1 cellular context compared by ENCODE assay signal in the genomic region with DNA sequence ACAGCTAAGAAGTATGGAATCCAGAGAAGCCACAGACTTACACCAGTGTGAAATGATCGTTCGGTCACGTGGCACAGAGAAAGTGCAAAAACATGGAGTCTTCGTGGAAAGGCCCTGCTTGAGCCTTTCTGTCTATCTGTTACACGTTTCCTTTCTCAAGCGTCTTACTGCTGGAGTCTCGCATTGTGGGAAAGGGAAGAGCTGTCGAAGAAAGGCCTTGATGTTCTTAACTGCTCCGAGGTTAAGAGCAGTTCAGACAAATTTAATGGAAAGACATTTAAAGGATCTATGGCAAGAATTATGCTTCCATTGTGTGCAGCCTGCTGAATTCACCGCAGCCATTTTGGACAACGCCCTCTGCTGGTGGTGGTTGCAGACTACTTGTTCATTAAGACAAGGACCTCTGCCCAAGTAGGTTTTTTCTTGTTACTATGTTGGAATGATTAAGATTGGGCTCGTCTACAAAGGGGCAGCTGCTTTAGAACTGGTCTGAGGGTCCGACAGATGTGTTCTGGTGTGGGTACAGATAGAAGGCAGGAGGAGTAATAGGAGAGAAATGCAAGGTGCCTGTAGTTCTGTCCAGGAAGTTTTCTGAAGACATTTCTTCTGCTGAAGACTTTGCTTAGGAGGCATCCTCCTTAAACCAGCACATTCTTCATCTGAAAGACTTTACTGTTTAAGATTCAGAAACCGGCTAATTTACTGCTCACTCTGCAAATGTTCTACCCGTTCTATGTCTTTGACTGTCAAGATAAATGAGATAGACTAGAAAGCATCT.
TF ChIP-seq lines count a peak whose summit lies in the region.

No MANE protein-coding gene starts in this region.

TF ChIP-seq in K562, 482 proteins besides CTCF, POLR2A, EP300 and RAD21 (continues in another document):
- TF ChIP-seq YY1 (IDR thresholded peaks at IDR 0.05; ENCODE audit: borderline replicate concordance in 1 of 3, control insufficient read depth in 1 of 3, extremely low read depth in 1 of 3, insufficient read depth in 3 of 3, insufficient read length in 1 of 3, insufficient replicate concordance in 2 of 3, low read depth in 1 of 3, low read length in 2 of 3) (peak; percentile 70 to 96 (median 90)), TFE3 (CRISPR knock-in tag; IDR thresholded peaks at IDR 0.05) (peak; percentile 33; the same call in 1 of the 2 replicates), EGR1 (conservative IDR thresholded peaks at IDR 0.05) (no peak), TFAP4 (CRISPR knock-in tag; IDR thresholded peaks at IDR 0.05; ENCODE audit: borderline replicate concordance) (no peak), NR3C1 (CRISPR knock-in tag; IDR thresholded peaks at IDR 0.05) (no peak), USF1 (CRISPR knock-in tag; IDR thresholded peaks at IDR 0.05) (peak; percentile 48; the same call in 1 of the 2 replicates), TAF1 (IDR thresholded peaks at IDR 0.05; ENCODE audit: control insufficient read depth, extremely low read depth, insufficient read depth, low read length, severe bottlenecking) (no peak), ZNF354B (CRISPR knock-in tag; IDR thresholded peaks at IDR 0.05) (no peak), XRCC5 (IDR thresholded peaks at IDR 0.05; ENCODE audit: low read depth, low read length) (0 out of 2 replicates have a peak, but pooled peaks have one; percentile 32), ZNF655 (CRISPR knock-in tag; IDR thresholded peaks at IDR 0.05) (no peak), SOX6 (IDR thresholded peaks at IDR 0.05) (no peak), PCBP1 (IDR thresholded peaks at IDR 0.05; ENCODE audit: low read depth, low read length, poor library complexity, severe bottlenecking) (no peak), ZNF511 (CRISPR knock-in tag; IDR thresholded peaks at IDR 0.05) (no peak), CBX3 (IDR thresholded peaks at IDR 0.05; ENCODE audit: borderline replicate concordance in 1 of 2, low read length in 2 of 2) (peak in 1 of 2 experiments; percentile 49; a peak in 1 of 3 replicates), SMC3 (conservative IDR thresholded peaks at IDR 0.05; ENCODE audit: insufficient read depth, low read depth, low read length) (peak; percentile 71), SAP30 (IDR thresholded peaks at IDR 0.05; ENCODE audit: borderline replicate concordance, insufficient read depth, low read depth, low read length, poor library complexity, severe bottlenecking) (no peak), PRDM10 (IDR thresholded peaks at IDR 0.05; ENCODE audit: partially characterized antibody) (no peak), ZKSCAN1 (IDR thresholded peaks at IDR 0.05; ENCODE audit: low read depth, low read length) (no peak), C11orf30 (IDR thresholded peaks at IDR 0.05; ENCODE audit: low read depth) (no peak), NFRKB (IDR thresholded peaks at IDR 0.05; ENCODE audit: low read depth) (peak; percentile 40; the same call in 1 of the 2 replicates), HNRNPK (IDR thresholded peaks at IDR 0.05; ENCODE audit: low read depth, low read length, poor library complexity, severe bottlenecking) (no peak), ZNF263 (CRISPR knock-in tag; IDR thresholded peaks at IDR 0.05; ENCODE audit: borderline replicate concordance) (no peak), THAP12 (CRISPR knock-in tag; IDR thresholded peaks at IDR 0.05) (no peak), RHOXF2B (CRISPR knock-in tag; conservative IDR thresholded peaks at IDR 0.05) (no peak), RCOR1 (IDR thresholded peaks at IDR 0.05; ENCODE audit: borderline replicate concordance in 1 of 2, low read depth in 2 of 2, low read length in 2 of 2) (0 out of 4 replicates have a peak, but pooled peaks of 1 of the 2 experiments have one; percentile 12)
- TF ChIP-seq, protein P1, sequence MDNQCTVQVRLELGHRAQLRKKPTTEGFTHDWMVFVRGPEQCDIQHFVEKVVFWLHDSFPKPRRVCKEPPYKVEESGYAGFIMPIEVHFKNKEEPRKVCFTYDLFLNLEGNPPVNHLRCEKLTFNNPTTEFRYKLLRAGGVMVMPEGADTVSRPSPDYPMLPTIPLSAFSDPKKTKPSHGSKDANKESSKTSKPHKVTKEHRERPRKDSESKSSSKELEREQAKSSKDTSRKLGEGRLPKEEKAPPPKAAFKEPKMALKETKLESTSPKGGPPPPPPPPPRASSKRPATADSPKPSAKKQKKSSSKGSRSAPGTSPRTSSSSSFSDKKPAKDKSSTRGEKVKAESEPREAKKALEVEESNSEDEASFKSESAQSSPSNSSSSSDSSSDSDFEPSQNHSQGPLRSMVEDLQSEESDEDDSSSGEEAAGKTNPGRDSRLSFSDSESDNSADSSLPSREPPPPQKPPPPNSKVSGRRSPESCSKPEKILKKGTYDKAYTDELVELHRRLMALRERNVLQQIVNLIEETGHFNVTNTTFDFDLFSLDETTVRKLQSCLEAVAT (IDR thresholded peaks at IDR 0.05), result no peak
- TF ChIP-seq, protein P2, sequence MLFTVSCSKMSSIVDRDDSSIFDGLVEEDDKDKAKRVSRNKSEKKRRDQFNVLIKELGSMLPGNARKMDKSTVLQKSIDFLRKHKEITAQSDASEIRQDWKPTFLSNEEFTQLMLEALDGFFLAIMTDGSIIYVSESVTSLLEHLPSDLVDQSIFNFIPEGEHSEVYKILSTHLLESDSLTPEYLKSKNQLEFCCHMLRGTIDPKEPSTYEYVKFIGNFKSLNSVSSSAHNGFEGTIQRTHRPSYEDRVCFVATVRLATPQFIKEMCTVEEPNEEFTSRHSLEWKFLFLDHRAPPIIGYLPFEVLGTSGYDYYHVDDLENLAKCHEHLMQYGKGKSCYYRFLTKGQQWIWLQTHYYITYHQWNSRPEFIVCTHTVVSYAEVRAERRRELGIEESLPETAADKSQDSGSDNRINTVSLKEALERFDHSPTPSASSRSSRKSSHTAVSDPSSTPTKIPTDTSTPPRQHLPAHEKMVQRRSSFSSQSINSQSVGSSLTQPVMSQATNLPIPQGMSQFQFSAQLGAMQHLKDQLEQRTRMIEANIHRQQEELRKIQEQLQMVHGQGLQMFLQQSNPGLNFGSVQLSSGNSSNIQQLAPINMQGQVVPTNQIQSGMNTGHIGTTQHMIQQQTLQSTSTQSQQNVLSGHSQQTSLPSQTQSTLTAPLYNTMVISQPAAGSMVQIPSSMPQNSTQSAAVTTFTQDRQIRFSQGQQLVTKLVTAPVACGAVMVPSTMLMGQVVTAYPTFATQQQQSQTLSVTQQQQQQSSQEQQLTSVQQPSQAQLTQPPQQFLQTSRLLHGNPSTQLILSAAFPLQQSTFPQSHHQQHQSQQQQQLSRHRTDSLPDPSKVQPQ (CRISPR knock-in tag; IDR thresholded peaks at IDR 0.05; ENCODE audit: borderline replicate concordance), result no peak
- TF ChIP-seq, protein P3, sequence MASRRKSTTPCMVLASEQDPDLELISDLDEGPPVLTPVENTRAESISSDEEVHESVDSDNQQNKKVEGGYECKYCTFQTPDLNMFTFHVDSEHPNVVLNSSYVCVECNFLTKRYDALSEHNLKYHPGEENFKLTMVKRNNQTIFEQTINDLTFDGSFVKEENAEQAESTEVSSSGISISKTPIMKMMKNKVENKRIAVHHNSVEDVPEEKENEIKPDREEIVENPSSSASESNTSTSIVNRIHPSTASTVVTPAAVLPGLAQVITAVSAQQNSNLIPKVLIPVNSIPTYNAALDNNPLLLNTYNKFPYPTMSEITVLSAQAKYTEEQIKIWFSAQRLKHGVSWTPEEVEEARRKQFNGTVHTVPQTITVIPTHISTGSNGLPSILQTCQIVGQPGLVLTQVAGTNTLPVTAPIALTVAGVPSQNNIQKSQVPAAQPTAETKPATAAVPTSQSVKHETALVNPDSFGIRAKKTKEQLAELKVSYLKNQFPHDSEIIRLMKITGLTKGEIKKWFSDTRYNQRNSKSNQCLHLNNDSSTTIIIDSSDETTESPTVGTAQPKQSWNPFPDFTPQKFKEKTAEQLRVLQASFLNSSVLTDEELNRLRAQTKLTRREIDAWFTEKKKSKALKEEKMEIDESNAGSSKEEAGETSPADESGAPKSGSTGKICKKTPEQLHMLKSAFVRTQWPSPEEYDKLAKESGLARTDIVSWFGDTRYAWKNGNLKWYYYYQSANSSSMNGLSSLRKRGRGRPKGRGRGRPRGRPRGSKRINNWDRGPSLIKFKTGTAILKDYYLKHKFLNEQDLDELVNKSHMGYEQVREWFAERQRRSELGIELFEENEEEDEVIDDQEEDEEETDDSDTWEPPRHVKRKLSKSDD (conservative IDR thresholded peaks at IDR 0.05; ENCODE audit: low read length), result no peak
- TF ChIP-seq, protein P4, sequence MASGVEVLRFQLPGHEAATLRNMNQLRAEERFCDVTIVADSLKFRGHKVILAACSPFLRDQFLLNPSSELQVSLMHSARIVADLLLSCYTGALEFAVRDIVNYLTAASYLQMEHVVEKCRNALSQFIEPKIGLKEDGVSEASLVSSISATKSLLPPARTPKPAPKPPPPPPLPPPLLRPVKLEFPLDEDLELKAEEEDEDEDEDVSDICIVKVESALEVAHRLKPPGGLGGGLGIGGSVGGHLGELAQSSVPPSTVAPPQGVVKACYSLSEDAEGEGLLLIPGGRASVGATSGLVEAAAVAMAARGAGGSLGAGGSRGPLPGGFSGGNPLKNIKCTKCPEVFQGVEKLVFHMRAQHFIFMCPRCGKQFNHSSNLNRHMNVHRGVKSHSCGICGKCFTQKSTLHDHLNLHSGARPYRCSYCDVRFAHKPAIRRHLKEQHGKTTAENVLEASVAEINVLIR (CRISPR knock-in tag; IDR thresholded peaks at IDR 0.05), result no peak
